ENCODE assay signal across 1 cellular context in the genomic region with DNA sequence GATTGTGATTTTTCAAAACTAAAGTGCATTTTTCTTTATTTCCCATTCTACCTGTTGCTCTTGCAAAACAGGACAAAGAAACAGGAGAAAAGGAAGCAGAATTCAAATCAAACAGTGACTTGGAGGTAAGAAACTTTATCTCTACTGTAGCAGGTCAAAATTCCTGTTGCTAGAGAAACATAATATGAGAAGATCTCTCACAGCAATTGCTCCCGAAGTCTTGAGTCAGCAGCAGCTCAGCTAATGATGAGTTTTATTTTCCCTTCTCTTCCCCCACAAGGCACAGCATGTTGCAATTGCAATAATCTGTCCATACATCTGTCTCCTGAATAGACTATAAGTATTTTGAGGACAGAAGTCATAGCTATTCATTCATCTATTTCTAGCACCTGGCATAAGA.
TF ChIP-seq lines count a peak whose summit lies in the region.

No MANE protein-coding gene starts in this region.

TF ChIP-seq in K562, 482 proteins besides CTCF, POLR2A, EP300 and RAD21 (continued from another document):
- TF ChIP-seq, protein P1, sequence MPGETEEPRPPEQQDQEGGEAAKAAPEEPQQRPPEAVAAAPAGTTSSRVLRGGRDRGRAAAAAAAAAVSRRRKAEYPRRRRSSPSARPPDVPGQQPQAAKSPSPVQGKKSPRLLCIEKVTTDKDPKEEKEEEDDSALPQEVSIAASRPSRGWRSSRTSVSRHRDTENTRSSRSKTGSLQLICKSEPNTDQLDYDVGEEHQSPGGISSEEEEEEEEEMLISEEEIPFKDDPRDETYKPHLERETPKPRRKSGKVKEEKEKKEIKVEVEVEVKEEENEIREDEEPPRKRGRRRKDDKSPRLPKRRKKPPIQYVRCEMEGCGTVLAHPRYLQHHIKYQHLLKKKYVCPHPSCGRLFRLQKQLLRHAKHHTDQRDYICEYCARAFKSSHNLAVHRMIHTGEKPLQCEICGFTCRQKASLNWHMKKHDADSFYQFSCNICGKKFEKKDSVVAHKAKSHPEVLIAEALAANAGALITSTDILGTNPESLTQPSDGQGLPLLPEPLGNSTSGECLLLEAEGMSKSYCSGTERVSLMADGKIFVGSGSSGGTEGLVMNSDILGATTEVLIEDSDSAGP (CRISPR knock-in tag; IDR thresholded peaks at IDR 0.05) = no peak
- TF ChIP-seq, protein P2, sequence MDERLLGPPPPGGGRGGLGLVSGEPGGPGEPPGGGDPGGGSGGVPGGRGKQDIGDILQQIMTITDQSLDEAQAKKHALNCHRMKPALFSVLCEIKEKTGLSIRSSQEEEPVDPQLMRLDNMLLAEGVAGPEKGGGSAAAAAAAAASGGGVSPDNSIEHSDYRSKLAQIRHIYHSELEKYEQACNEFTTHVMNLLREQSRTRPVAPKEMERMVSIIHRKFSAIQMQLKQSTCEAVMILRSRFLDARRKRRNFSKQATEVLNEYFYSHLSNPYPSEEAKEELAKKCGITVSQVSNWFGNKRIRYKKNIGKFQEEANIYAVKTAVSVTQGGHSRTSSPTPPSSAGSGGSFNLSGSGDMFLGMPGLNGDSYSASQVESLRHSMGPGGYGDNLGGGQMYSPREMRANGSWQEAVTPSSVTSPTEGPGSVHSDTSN (CRISPR knock-in tag; IDR thresholded peaks at IDR 0.05; ENCODE audit: low read depth) = no peak
- TF ChIP-seq, protein P2 (tag; conservative IDR thresholded peaks at IDR 0.05; ENCODE audit: low read depth) = no peak
TF ChIP-seq in K562: peak in this region for 0.
